8 cellular contexts compared by ENCODE assay signal in the genomic region with DNA sequence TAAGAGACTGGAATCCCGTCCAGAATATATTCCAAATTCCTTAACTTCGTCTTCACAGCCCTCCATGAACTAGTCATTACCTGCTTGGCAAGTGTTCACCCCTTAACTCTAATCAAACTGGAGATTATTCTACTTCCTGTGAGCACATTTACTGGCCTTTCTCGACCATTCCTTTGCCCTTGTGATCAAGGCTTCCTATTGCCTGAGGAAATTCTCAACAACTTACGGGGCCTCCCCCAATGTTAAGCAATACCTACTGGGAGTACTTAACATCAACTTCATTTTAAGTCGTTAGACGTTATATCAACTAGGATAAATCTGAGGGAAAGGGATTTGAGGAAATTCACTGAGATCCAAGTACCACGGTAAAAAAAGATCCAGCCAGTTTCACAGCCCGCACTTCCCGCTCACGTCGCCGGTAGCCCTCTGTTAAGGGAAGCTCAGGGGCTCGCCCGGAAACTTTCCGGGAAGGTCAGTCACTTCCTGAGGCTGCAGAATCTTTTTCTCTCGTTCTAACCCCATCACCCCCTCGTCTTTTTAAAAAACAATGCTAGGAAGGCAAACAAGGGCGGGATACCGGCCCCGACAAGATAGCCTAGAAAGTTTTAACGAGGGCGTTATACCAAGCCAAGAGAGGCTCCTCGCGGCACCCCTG. TPM values are rescaled to one million over a fixed set of nuclear protein-coding genes. Genes with fewer than 3 reads are reported as not detected.
DNase-seq lines count a peak whose midpoint lies in the region; ATAC-seq and TF ChIP-seq lines count a peak whose summit lies in the region.

No MANE protein-coding gene starts in this region.

- H3K36me3 ChIP-seq in ascending aorta = peaks cover 4 to 10% of the 10 kb centered on the region in 2 donors

- no peak for TF ChIP-seq CTCF in ascending aorta (IDR thresholded peaks at IDR 0.05)

- H3K9me3 ChIP-seq in ascending aorta = no peaks in the 10 kb centered on the region

- DNase-seq in NCI-H2171 treated with DMSO at 0.1 percent for 48 hours (lab: John Stamatoyannopoulos, UW) = peak; percentile 17
- DNase-seq in NCI-H2171 (lab: John Stamatoyannopoulos, UW) = no peak
- peak; percentile 57 for DNase-seq in MV-4-11 (lab: John Stamatoyannopoulos, UW)
- DNase-seq in ascending aorta (ENCODE audit: low spot score in 2 of 2) = no peak
- peak; percentile 93 for DNase-seq in iris pigment epithelial cell (ENCODE audit: low read depth)
- peak; percentile 13 for DNase-seq in stimulated activated naive CD8-positive, alpha-beta T cell treated with anti-CD3 and anti-CD28 coated beads, Interleukin-15, Interleukin-2, amounts not matched to agents 100 U/mL and 50 U/mL, for 24 hours
- no peak for DNase-seq in activated CD8-positive, alpha-beta memory T cell treated with anti-CD3 and anti-CD28 coated beads for 24 hours

- peak overlapping the region; percentile 94 to 99 for H3K27ac ChIP-seq in ascending aorta

- H3K27me3 ChIP-seq in ascending aorta = no peaks in the 10 kb centered on the region

- peak overlapping the region; percentile 79 to 95 for H3K4me3 ChIP-seq in ascending aorta

- ATAC-seq in stimulated activated naive CD8-positive, alpha-beta T cell treated with anti-CD3 and anti-CD28 coated beads, Interleukin-15, Interleukin-2, amounts not matched to agents 100 U/mL and 50 U/mL, for 24 hours = no peak
- ATAC-seq in GM18861 (IDR thresholded peaks at IDR 0.05; ENCODE audit: unreplicated experiment) = no peak

- intact Hi-C loops in ascending aorta (cut with DNase I) = loop anchor here (5.0 to 10.0 kb wide), 3 partner anchors 439 to 666 kb away; partner anchors contain the start of genes NECAB3, SNTA1 and TP53INP2

- peaks cover 0 to 23% of the 10 kb centered on the region in 2 donors for H3K4me1 ChIP-seq in ascending aorta

RNA-seq across cellular contexts. Expression of gene EIF2S2, which starts 0.9 kb away (rescaled TPM):
- 19.3 TPM for total RNA-seq in ascending aorta

Comparison
In these comparisons a context has a peak if more than half of its experiments do, and no peak if none do; other contexts are left out.
1. DNase-seq: peak in NCI-H2171 treated with DMSO at 0.1 percent for 48 hours (single experiment), MV-4-11 (single experiment), iris pigment epithelial cell (single experiment) and stimulated activated naive CD8-positive, alpha-beta T cell treated with anti-CD3 and anti-CD28 coated beads, Interleukin-15, Interleukin-2, amounts not matched to agents 100 U/mL and 50 U/mL, for 24 hours (single experiment); none in NCI-H2171 (single experiment), ascending aorta (0 of 2) and activated CD8-positive, alpha-beta memory T cell treated with anti-CD3 and anti-CD28 coated beads for 24 hours (single experiment).